In genomic region chr10:95422196-95422595, GRCh38 we compare ENCODE assay signal across 21 cellular contexts.
DNase-seq lines count a peak whose midpoint lies in the region; ATAC-seq and TF ChIP-seq lines count a peak whose summit lies in the region.
"Had no signal": no experiment of that assay in that cellular context is flagged by ENCODE, and none has a peak within 500 bp of the region (broad histone marks: within the 10 kb centered on the region; RNA-seq: fewer than 3 reads in every experiment).

No MANE protein-coding gene starts in this region.

- no peaks in the 10 kb centered on the region for H3K9me3 ChIP-seq in stomach smooth muscle (ENCODE audit: control insufficient read depth in 2 of 2, low read length in 2 of 2)
- H3K9me3 ChIP-seq: adrenal gland, BLaER1, ovary, SJSA1 had no signal

- H3K27ac ChIP-seq in coronary artery = peak overlapping the region; percentile 46 to 84
- peak overlapping the region; percentile 79 for H3K27ac ChIP-seq in stomach smooth muscle (ENCODE audit: low read length)
- H3K27ac ChIP-seq: adrenal gland, BLaER1, ovary, SJSA1 had no signal

- DNase-seq in COLO829 (ENCODE audit: low spot score) (peak; percentile 79), coronary artery (ENCODE audit: low spot score) (no peak), medulla oblongata (ENCODE audit: extremely low spot score) (peak; percentile 87), nephron progenitor cell (no peak), natural killer cell (no peak)
- DNase-seq: activated CD8-positive, alpha-beta memory T cell treated with anti-CD3 and anti-CD28 coated beads, Interleukin-2, amount 50 U/mL, for 48 hours; activated effector memory CD4-positive, alpha-beta T cell treated with anti-CD3 and anti-CD28 coated beads, Interleukin-2, amount 50 U/mL, for 16 hours; adrenal gland; HFFc6; immature natural killer cell; NCI-H1092 treated with DMSO at 0.1 percent for 48 hours; ovary; small intestine; stimulated activated naive CD4-positive, alpha-beta T cell treated with Interleukin-2 at 50 U/mL for 16 hours; T-helper 17 cell had no signal

- no peaks in the 10 kb centered on the region for H3K27me3 ChIP-seq in stomach smooth muscle (ENCODE audit: control insufficient read depth in 1 of 2, insufficient read depth in 2 of 2, low read length in 2 of 2)
- H3K27me3 ChIP-seq: adrenal gland, BLaER1, ovary, SJSA1 had no signal

- H3K9me3 Mint-ChIP-seq in nephron progenitor cell (no peaks in the 10 kb centered on the region), natural killer cell (no peaks in the 10 kb centered on the region)
- H3K9me3 Mint-ChIP-seq: central memory CD8-positive, alpha-beta T cell; HFFc6; immature natural killer cell had no signal

- peaks cover 5% of the 10 kb centered on the region for H3K4me1 Mint-ChIP-seq in nephron progenitor cell
- no peaks in the 10 kb centered on the region for H3K4me1 Mint-ChIP-seq in natural killer cell
- H3K4me1 Mint-ChIP-seq: central memory CD8-positive, alpha-beta T cell; immature natural killer cell; T-helper 17 cell had no signal

- TF ChIP-seq CTCF in coronary artery (IDR thresholded peaks at IDR 0.05) (no peak), nephron progenitor cell (IDR thresholded peaks at IDR 0.05) (no peak), natural killer cell (IDR thresholded peaks at IDR 0.05) (no peak)

- H3K4me1 ChIP-seq in stomach smooth muscle (ENCODE audit: control insufficient read depth, insufficient read depth, low read length) = peaks cover 80% of the 10 kb centered on the region
- H3K4me1 ChIP-seq: SJSA1 had no signal

- H3K9ac ChIP-seq in stomach smooth muscle (ENCODE audit: low read length in 2 of 2) = no peak overlapping the region
- H3K9ac ChIP-seq: BLaER1 had no signal

- intact Hi-C loops in natural killer cell (cut with micrococcal nuclease) = no loop called here

- H3K36me3 ChIP-seq in stomach smooth muscle (ENCODE audit: control insufficient read depth in 2 of 2, insufficient read depth in 2 of 2, low read length in 2 of 2) = peaks cover 40 to 47% of the 10 kb centered on the region in 2 donors
- H3K36me3 ChIP-seq: adrenal gland, ovary, SJSA1 had no signal

- ATAC-seq in GM18511 (IDR thresholded peaks at IDR 0.05; ENCODE audit: unreplicated experiment) (no peak), GM19035 (IDR thresholded peaks at IDR 0.05; ENCODE audit: unreplicated experiment) (no peak), natural killer cell (no peak)
- ATAC-seq: T-helper 17 cell had no signal

- H3K4me3 ChIP-seq in coronary artery (no peak overlapping the region), stomach smooth muscle (ENCODE audit: low read length in 2 of 2) (no peak overlapping the region)
- H3K4me3 ChIP-seq: adrenal gland, BLaER1, ovary, SJSA1 had no signal

- no peak overlapping the region for H3K27ac Mint-ChIP-seq in nephron progenitor cell
- H3K27ac Mint-ChIP-seq in natural killer cell = no peak overlapping the region
- H3K27ac Mint-ChIP-seq: HFFc6, immature natural killer cell, T-helper 17 cell had no signal

- H3K4me3 Mint-ChIP-seq in nephron progenitor cell (no peak overlapping the region), natural killer cell (no peak overlapping the region)
- H3K4me3 Mint-ChIP-seq: central memory CD8-positive, alpha-beta T cell; HFFc6; immature natural killer cell; T-helper 17 cell had no signal

- no peaks in the 10 kb centered on the region for H3K36me3 Mint-ChIP-seq in nephron progenitor cell (ENCODE audit: low read depth)
- H3K36me3 Mint-ChIP-seq in natural killer cell = no peaks in the 10 kb centered on the region
- H3K36me3 Mint-ChIP-seq: immature natural killer cell had no signal

- H3K27me3 Mint-ChIP-seq in nephron progenitor cell (ENCODE audit: low read depth, poor library complexity) = peaks cover 4% of the 10 kb centered on the region
- peaks cover 0 to 5% of the 10 kb centered on the region in 2 donors for H3K27me3 Mint-ChIP-seq in natural killer cell (ENCODE audit: low read depth in 2 of 2)
- H3K27me3 Mint-ChIP-seq: central memory CD8-positive, alpha-beta T cell; T-helper 17 cell had no signal

Comparison
In these comparisons a context has a peak if more than half of its experiments do, and no peak if none do; other contexts are left out.
1. DNase-seq: peak in COLO829 (single experiment) and medulla oblongata (single experiment); none in coronary artery (single experiment), nephron progenitor cell (single experiment) and natural killer cell (single experiment).